ENCODE assay signal across 23 cellular contexts in the genomic region with DNA sequence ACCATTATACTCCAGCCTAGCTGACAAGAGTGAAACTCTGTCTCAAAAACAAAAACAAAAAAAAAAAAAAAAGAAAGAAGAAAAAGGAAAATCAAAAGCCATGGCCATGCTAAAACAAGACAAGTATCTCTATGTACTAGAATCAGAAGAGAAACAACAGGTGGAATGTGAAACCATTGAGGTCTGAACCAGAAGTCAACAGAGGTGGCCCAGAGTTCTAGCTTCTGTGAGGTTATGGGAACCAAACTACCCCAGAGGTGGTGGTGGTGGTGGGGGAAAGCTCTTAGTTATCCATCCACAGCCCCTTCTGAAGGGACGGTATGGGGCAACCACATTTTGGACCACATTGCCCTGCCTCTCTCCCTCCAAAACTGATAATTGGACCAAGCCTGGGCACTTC. TPM values are rescaled to one million over a fixed set of nuclear protein-coding genes. Genes with fewer than 3 reads are reported as not detected.
"Had no signal": no experiment of that assay in that cellular context is flagged by ENCODE, and none has a peak within 500 bp of the region (broad histone marks: within the 10 kb centered on the region; RNA-seq: fewer than 3 reads in every experiment).

No MANE protein-coding gene starts in this region.

- FAIRE-seq: RCC 7860 had no signal

- DNase-seq: Karpas-422, KG1, MG63, NCI-H1092 treated with DMSO at 0.1 percent for 48 hours, NCI-H1436, NCI-H1694, NCI-H187 treated with DMSO at 0.1 percent for 48 hours, NCI-H2029 treated with DMSO at 0.1 percent for 48 hours, NCI-H2171 treated with DMSO at 0.1 percent for 48 hours, NCI-H345, NCI-H524, NCI-H526 treated with DMSO at 0.1 percent for 48 hours, NCI-H748 treated with DMSO at 0.1 percent for 48 hours, Right ventricle myocardium superior, RPMI8226, SIG-M5, SW 1271, T-cell had no signal

- H3K27ac ChIP-seq: SJSA1, SK-N-MC had no signal

- H3K36me3 ChIP-seq: MG63, SJSA1 had no signal

- H3K4me3 ChIP-seq: MG63, SJSA1, SK-N-MC had no signal

- H3K4me1 ChIP-seq: SJSA1 had no signal

- H3K9me3 ChIP-seq: SJSA1 had no signal

- ATAC-seq: T-cell had no signal

- H3K27me3 ChIP-seq: MG63, SJSA1 had no signal

RNA-seq across cellular contexts. Expression of gene ZNF366, which starts 59.5 kb away (rescaled TPM):
- total RNA-seq: HT-29, NCI-H460, SJSA1 had no signal
